ENCODE assay signal across 22 cellular contexts in genomic region chr15:38486946-38487345, GRCh38. TPM values are rescaled to one million over a fixed set of nuclear protein-coding genes. Genes with fewer than 3 reads are reported as not detected.
DNase-seq lines count a peak whose midpoint lies in the region; ATAC-seq and TF ChIP-seq lines count a peak whose summit lies in the region.
"Had no signal": no experiment of that assay in that cellular context is flagged by ENCODE, and none has a peak within 500 bp of the region (broad histone marks: within the 10 kb centered on the region; RNA-seq: fewer than 3 reads in every experiment).

No MANE protein-coding gene starts in this region.

- peaks cover 52% of the 10 kb centered on the region for H3K4me1 Mint-ChIP-seq in activated CD4-positive, alpha-beta T cell treated with anti-CD3 and anti-CD28 coated beads for 36 hours
- no peaks in the 10 kb centered on the region for H3K4me1 Mint-ChIP-seq in nephron progenitor cell

- no peaks in the 10 kb centered on the region for H3K27me3 ChIP-seq in adipocyte (replicated peaks; ENCODE audit: control insufficient read depth, insufficient read depth, low read length)
- H3K27me3 ChIP-seq: ascending aorta had no signal

- no peak overlapping the region for H3K4me3 ChIP-seq in adipocyte (ENCODE audit: low read length)
- H3K4me3 ChIP-seq: ascending aorta, lower lobe of right lung, PC-9, prostate gland had no signal

- H3K4me1 ChIP-seq in adipocyte (ENCODE audit: control insufficient read depth, insufficient read depth, low read length) = peaks cover 7% of the 10 kb centered on the region
- H3K4me1 ChIP-seq: lower lobe of right lung, prostate gland had no signal

- H3K9me3 Mint-ChIP-seq in activated CD4-positive, alpha-beta T cell treated with anti-CD3 and anti-CD28 coated beads for 36 hours (ENCODE audit: low read depth) = no peaks in the 10 kb centered on the region
- H3K9me3 Mint-ChIP-seq in nephron progenitor cell = no peaks in the 10 kb centered on the region
- H3K9me3 Mint-ChIP-seq: IgD-negative memory B cell had no signal

- intact Hi-C loops in activated CD4-positive, alpha-beta T cell treated with anti-CD3 and anti-CD28 coated beads for 36 hours (cut with DNase I, micrococcal nuclease) = loop anchor here (1.0 to 2.0 kb wide), 5 partner anchors 73 to 204 kb away; no protein-coding TSS in a partner anchor

- peak; percentile 91 for ATAC-seq in activated CD4-positive, alpha-beta T cell treated with anti-CD3 and anti-CD28 coated beads for 36 hours
- peak; percentile 65 for ATAC-seq in HG02610 (IDR thresholded peaks at IDR 0.05; ENCODE audit: unreplicated experiment)
- ATAC-seq in HG03280 (IDR thresholded peaks at IDR 0.05; ENCODE audit: unreplicated experiment) = no peak
- ATAC-seq: lower lobe of right lung had no signal

- TF ChIP-seq CTCF in nephron progenitor cell (IDR thresholded peaks at IDR 0.05) = no peak

- H3K27ac Mint-ChIP-seq in activated CD4-positive, alpha-beta T cell treated with anti-CD3 and anti-CD28 coated beads for 36 hours = peak overlapping the region; percentile 92
- H3K27ac Mint-ChIP-seq in nephron progenitor cell = peak overlapping the region; percentile 10

- H3K9me3 ChIP-seq in adipocyte (ENCODE audit: control insufficient read depth, low read length) = no peaks in the 10 kb centered on the region
- H3K9me3 ChIP-seq: ascending aorta, lower lobe of right lung, prostate gland, SK-N-SH had no signal

- POLR2A ChIA-PET in activated CD4-positive, alpha-beta T cell treated with anti-CD3 and anti-CD28 coated beads for 36 hours (lab: Charles Lee) = no interaction called here

- DNase-seq in activated CD4-positive, alpha-beta T cell treated with anti-CD3 and anti-CD28 coated beads for 36 hours = no peak
- DNase-seq in activated CD4-positive, alpha-beta T cell treated with anti-CD3 and anti-CD28 coated beads for 4 hours = no peak
- DNase-seq in adipocyte (ENCODE audit: low read depth) (peak; percentile 35), nephron progenitor cell (no peak), germinal center (ENCODE audit: low spot score) (no peak), KG1 (lab: John Stamatoyannopoulos, UW) (no peak)
- DNase-seq: activated CD8-positive, alpha-beta memory T cell treated with anti-CD3 and anti-CD28 coated beads, Interleukin-2, amount 50 U/mL, for 48 hours; C1 segment of cervical spinal cord; dermis blood vessel endothelial cell; erythroblast; lower lobe of right lung; NCI-H2081 treated with DMSO at 0.1 percent for 48 hours; NCI-H526 treated with DMSO at 0.1 percent for 48 hours; PC-9; SK-N-SH; small intestine; trophoblast cell had no signal

- H3K36me3 Mint-ChIP-seq in activated CD4-positive, alpha-beta T cell treated with anti-CD3 and anti-CD28 coated beads for 36 hours (ENCODE audit: low read depth) = peaks cover 56% of the 10 kb centered on the region
- H3K36me3 Mint-ChIP-seq in nephron progenitor cell (ENCODE audit: low read depth) = peaks cover 16% of the 10 kb centered on the region
- H3K36me3 Mint-ChIP-seq: IgD-negative memory B cell had no signal

- no peaks in the 10 kb centered on the region for H3K27me3 Mint-ChIP-seq in activated CD4-positive, alpha-beta T cell treated with anti-CD3 and anti-CD28 coated beads for 36 hours
- H3K27me3 Mint-ChIP-seq in nephron progenitor cell (ENCODE audit: low read depth, poor library complexity) = no peaks in the 10 kb centered on the region
- H3K27me3 Mint-ChIP-seq: IgD-negative memory B cell had no signal

- no peak overlapping the region for H3K9ac ChIP-seq in adipocyte (ENCODE audit: low read length)
- H3K9ac ChIP-seq: SK-N-SH had no signal

- CTCF ChIA-PET in activated CD4-positive, alpha-beta T cell treated with anti-CD3 and anti-CD28 coated beads for 36 hours (lab: Charles Lee) = interaction anchor here (0.9 to 2.1 kb wide), 10 partner anchors 11 to 209 kb away, joined by 3 to 8 read pairs (median 4); partner anchors contain the start of gene FAM98B

- H3K4me3 Mint-ChIP-seq in activated CD4-positive, alpha-beta T cell treated with anti-CD3 and anti-CD28 coated beads for 36 hours = peak overlapping the region; percentile 8
- H3K4me3 Mint-ChIP-seq in nephron progenitor cell = no peak overlapping the region
- H3K4me3 Mint-ChIP-seq: IgD-negative memory B cell had no signal

- peaks cover 8% of the 10 kb centered on the region for H3K36me3 ChIP-seq in adipocyte (ENCODE audit: control insufficient read depth, insufficient read depth, low read length, severe bottlenecking)
- H3K36me3 ChIP-seq: prostate gland had no signal

RNA-seq across cellular contexts. Expression of gene FAM98B, which starts 33.0 kb away (rescaled TPM):
- 10 to 100 TPM; 54.2 to 81.9 TPM for total RNA-seq in activated CD4-positive, alpha-beta T cell treated with anti-CD3 and anti-CD28 coated beads for 36 hours
